In genomic region chr5:142102980-142103379, GRCh38 we compare ENCODE assay signal across 19 cellular contexts.
"Had no signal": no experiment of that assay in that cellular context is flagged by ENCODE, and none has a peak within 500 bp of the region (broad histone marks: within the 10 kb centered on the region; RNA-seq: fewer than 3 reads in every experiment).

No MANE protein-coding gene starts in this region.

- ATAC-seq: body of pancreas; effector memory CD8-positive, alpha-beta T cell; left colon; lower lobe of right lung; SK-N-SH treated with all-trans-retinoic acid at 6 μM for 48 hours; stimulated activated effector memory CD8-positive, alpha-beta T cell treated with anti-CD3 and anti-CD28 coated beads, Interleukin-12 subunit alpha, Interleukin-12 subunit beta, amount 100 ng/mL, for 72 hours; T-cell; upper lobe of right lung had no signal

- H3K9me3 ChIP-seq: body of pancreas, lower lobe of right lung, sigmoid colon, upper lobe of right lung had no signal

- H3K27ac ChIP-seq: body of pancreas, lower lobe of right lung, sigmoid colon, upper lobe of right lung had no signal

- H3K4me3 ChIP-seq: body of pancreas, lower lobe of right lung, sigmoid colon, upper lobe of right lung had no signal

- H3K36me3 ChIP-seq: lower lobe of right lung, sigmoid colon, upper lobe of right lung had no signal

- H3K9me3 Mint-ChIP-seq: activated CD4-positive, alpha-beta memory T cell treated with anti-CD3 and anti-CD28 coated beads for 36 hours; activated T-cell treated with anti-CD3 and anti-CD28 coated beads, Interleukin-2, amount 50 U/mL, for 24 hours; activated T-helper 2 cell treated with anti-CD3 and anti-CD28 coated beads, Interferon-gamma antibody, Interleukin-2, Interleukin-4, amounts not matched to agents 10 μg/mL and 5 μg/mL and 100 μg/mL, durations not matched to agents 14 hours and 24 hours and 36 hours; effector memory CD8-positive, alpha-beta T cell; nephron; stimulated activated effector memory CD8-positive, alpha-beta T cell treated with anti-CD3 and anti-CD28 coated beads, Interleukin-12 subunit alpha, Interleukin-12 subunit beta, amount 100 ng/mL, for 72 hours; T-cell had no signal

- H3K27ac Mint-ChIP-seq: activated CD4-positive, alpha-beta memory T cell treated with anti-CD3 and anti-CD28 coated beads for 36 hours; activated T-cell treated with anti-CD3 and anti-CD28 coated beads, Interleukin-2, amount 50 U/mL, for 24 hours; activated T-helper 2 cell treated with anti-CD3 and anti-CD28 coated beads, Interferon-gamma antibody, Interleukin-2, Interleukin-4, amounts not matched to agents 10 μg/mL and 5 μg/mL and 100 μg/mL, durations not matched to agents 14 hours and 24 hours and 36 hours; effector memory CD8-positive, alpha-beta T cell; nephron; stimulated activated effector memory CD8-positive, alpha-beta T cell treated with anti-CD3 and anti-CD28 coated beads, Interleukin-12 subunit alpha, Interleukin-12 subunit beta, amount 100 ng/mL, for 72 hours had no signal

- H3K4me3 Mint-ChIP-seq: activated CD4-positive, alpha-beta memory T cell treated with anti-CD3 and anti-CD28 coated beads for 36 hours; activated T-cell treated with anti-CD3 and anti-CD28 coated beads, Interleukin-2, amount 50 U/mL, for 24 hours; effector memory CD8-positive, alpha-beta T cell; nephron; stimulated activated effector memory CD8-positive, alpha-beta T cell treated with anti-CD3 and anti-CD28 coated beads, Interleukin-12 subunit alpha, Interleukin-12 subunit beta, amount 100 ng/mL, for 72 hours had no signal

- H3K4me1 ChIP-seq: sigmoid colon, upper lobe of right lung had no signal

- DNase-seq: activated CD4-positive, alpha-beta memory T cell treated with anti-CD3 and anti-CD28 coated beads for 36 hours; activated naive CD4-positive, alpha-beta T cell treated with Interleukin-2 at 50 U/mL for 16 hours; activated T-cell treated with anti-CD3 and anti-CD28 coated beads, Interleukin-2, amount 50 U/mL, for 24 hours; body of pancreas; effector memory CD8-positive, alpha-beta T cell; glutamatergic neuron; hippocampal formation; islet precursor cell; left colon; lower lobe of right lung; nucleus accumbens; sigmoid colon; stimulated activated CD4-positive, alpha-beta T cell treated with anti-CD3 and anti-CD28 coated beads, Interleukin-4, amount 100 ng/mL, for 24 hours; T-cell; upper lobe of right lung had no signal

- H3K27me3 ChIP-seq: body of pancreas, sigmoid colon, upper lobe of right lung had no signal

- H3K36me3 Mint-ChIP-seq: activated CD4-positive, alpha-beta memory T cell treated with anti-CD3 and anti-CD28 coated beads for 36 hours; stimulated activated effector memory CD8-positive, alpha-beta T cell treated with anti-CD3 and anti-CD28 coated beads, Interleukin-12 subunit alpha, Interleukin-12 subunit beta, amount 100 ng/mL, for 72 hours; T-cell had no signal

- H3K27me3 Mint-ChIP-seq: activated CD4-positive, alpha-beta memory T cell treated with anti-CD3 and anti-CD28 coated beads for 36 hours; activated T-cell treated with anti-CD3 and anti-CD28 coated beads, Interleukin-2, amount 50 U/mL, for 24 hours; effector memory CD8-positive, alpha-beta T cell; T-cell had no signal
